In genomic region chr1:27869719-27870085, GRCh38 we compare ENCODE assay signal across 13 cellular contexts. TPM values are rescaled to one million over a fixed set of nuclear protein-coding genes. Genes with fewer than 3 reads are reported as not detected.
DNase-seq lines count a peak whose midpoint lies in the region; ATAC-seq and TF ChIP-seq lines count a peak whose summit lies in the region.
"Had no signal": no experiment of that assay in that cellular context is flagged by ENCODE, and none has a peak within 500 bp of the region (broad histone marks: within the 10 kb centered on the region; RNA-seq: fewer than 3 reads in every experiment).

No MANE protein-coding gene starts in this region.

- H3K9me3 Mint-ChIP-seq in CD8-positive, alpha-beta T cell, result no peaks in the 10 kb centered on the region
- no peaks in the 10 kb centered on the region for H3K9me3 Mint-ChIP-seq in activated naive CD8-positive, alpha-beta T cell treated with anti-CD3 and anti-CD28 coated beads, Interleukin-2, amount 50 U/mL, for 24 hours
- H3K9me3 Mint-ChIP-seq: neural progenitor cell had no signal

- H3K27ac Mint-ChIP-seq in CD8-positive, alpha-beta T cell, result peak overlapping the region; percentile 93
- peak overlapping the region; percentile 90 for H3K27ac Mint-ChIP-seq in activated naive CD8-positive, alpha-beta T cell treated with anti-CD3 and anti-CD28 coated beads, Interleukin-2, amount 50 U/mL, for 24 hours
- H3K27ac Mint-ChIP-seq: neural progenitor cell had no signal

- POLR2A ChIA-PET in CD8-positive, alpha-beta T cell (lab: Charles Lee), result interaction anchor here (0.6 to 1.6 kb wide), 5 partner anchors 8 to 112 kb away, joined by 3 to 4 read pairs (median 3); partner anchors contain the start of gene PPP1R8

- no peaks in the 10 kb centered on the region for H3K27me3 ChIP-seq in CD8-positive, alpha-beta T cell (ENCODE audit: insufficient read depth, low read length)
- H3K27me3 ChIP-seq in Karpas-422 (ENCODE audit: low read length) (peaks cover 3% of the 10 kb centered on the region; the same call in 1 of the 2 replicates), neutrophil (no peaks in the 10 kb centered on the region)
- H3K27me3 ChIP-seq: esophagus squamous epithelium had no signal

- no peak for TF ChIP-seq CTCF in CD8-positive, alpha-beta T cell (IDR thresholded peaks at IDR 0.05)
- TF ChIP-seq CTCF in neutrophil (IDR thresholded peaks at IDR 0.05), result no peak
- TF ChIP-seq CTCF in coronary artery (IDR thresholded peaks at IDR 0.05), result no peak

- peaks cover 7% of the 10 kb centered on the region for H3K36me3 Mint-ChIP-seq in CD8-positive, alpha-beta T cell
- no peaks in the 10 kb centered on the region for H3K36me3 Mint-ChIP-seq in activated naive CD8-positive, alpha-beta T cell treated with anti-CD3 and anti-CD28 coated beads, Interleukin-2, amount 50 U/mL, for 24 hours (ENCODE audit: low read depth)
- H3K36me3 Mint-ChIP-seq: neural progenitor cell had no signal

- no peaks in the 10 kb centered on the region for H3K27me3 Mint-ChIP-seq in CD8-positive, alpha-beta T cell (ENCODE audit: low read depth)
- H3K27me3 Mint-ChIP-seq in activated naive CD8-positive, alpha-beta T cell treated with anti-CD3 and anti-CD28 coated beads, Interleukin-2, amount 50 U/mL, for 24 hours, result no peaks in the 10 kb centered on the region

- no peaks in the 10 kb centered on the region for H4K20me1 ChIP-seq in Karpas-422 (ENCODE audit: insufficient read depth, low read depth, low read length)

- H3K4me1 Mint-ChIP-seq in CD8-positive, alpha-beta T cell (ENCODE audit: low read depth), result peaks cover 40% of the 10 kb centered on the region
- peaks cover 58% of the 10 kb centered on the region for H3K4me1 Mint-ChIP-seq in activated naive CD8-positive, alpha-beta T cell treated with anti-CD3 and anti-CD28 coated beads, Interleukin-2, amount 50 U/mL, for 24 hours

- no peaks in the 10 kb centered on the region for H3K79me2 ChIP-seq in Karpas-422 (ENCODE audit: low read length)

- peak overlapping the region; percentile 50 for H3K4me3 ChIP-seq in CD8-positive, alpha-beta T cell (ENCODE audit: low read depth, low read length)
- H3K4me3 ChIP-seq in Karpas-422 (ENCODE audit: low read length) (peak overlapping the region; percentile 59), neutrophil (ENCODE audit: low read depth in 1 of 2, low read length in 1 of 2) (peak overlapping the region; percentile 44 to 45), coronary artery (no peak overlapping the region)
- H3K4me3 ChIP-seq: cardiac muscle cell, neural progenitor cell had no signal

- H3K9me2 ChIP-seq in Karpas-422 (replicated peaks; ENCODE audit: insufficient read depth, low read length), result no peaks in the 10 kb centered on the region

- H3K4me1 ChIP-seq in CD8-positive, alpha-beta T cell (ENCODE audit: insufficient read depth, low read length), result peaks cover 42% of the 10 kb centered on the region
- peaks cover 26% of the 10 kb centered on the region for H3K4me1 ChIP-seq in Karpas-422 (ENCODE audit: low read length)
- H3K4me1 ChIP-seq in neutrophil (ENCODE audit: control insufficient read depth in 1 of 2, insufficient read depth in 1 of 2, low read depth in 1 of 2, low read length in 1 of 2), result peaks cover 74 to 80% of the 10 kb centered on the region in 2 experiments
- H3K4me1 ChIP-seq: neural progenitor cell had no signal

- H3K36me3 ChIP-seq in CD8-positive, alpha-beta T cell (ENCODE audit: insufficient read depth, low read length), result no peaks in the 10 kb centered on the region
- no peaks in the 10 kb centered on the region for H3K36me3 ChIP-seq in Karpas-422 (ENCODE audit: insufficient read depth, low read length)
- H3K36me3 ChIP-seq in neutrophil, result peaks cover 8% of the 10 kb centered on the region
- H3K36me3 ChIP-seq: cardiac muscle cell, esophagus squamous epithelium, neural progenitor cell had no signal

- H3K4me2 ChIP-seq in Karpas-422 (ENCODE audit: low read depth, low read length, poor library complexity, severe bottlenecking), result peak overlapping the region; percentile 73
- H3K4me2 ChIP-seq: neural progenitor cell had no signal

- H2AFZ ChIP-seq in Karpas-422 (ENCODE audit: low read length), result peak overlapping the region; percentile 87

- peak overlapping the region; percentile 36 for H3K27ac ChIP-seq in CD8-positive, alpha-beta T cell (ENCODE audit: low read depth, low read length)
- H3K27ac ChIP-seq in Karpas-422 (ENCODE audit: low read length) (no peak overlapping the region), neutrophil (peak overlapping the region; percentile 97), coronary artery (peak overlapping the region in 1 of 2 donors; percentile 56)
- H3K27ac ChIP-seq: cardiac muscle cell, neural progenitor cell had no signal

- intact Hi-C loops in CD8-positive, alpha-beta T cell (cut with DNase I, micrococcal nuclease), result loop anchor here (1.0 to 5.0 kb wide), 4 partner anchors 37 to 219 kb away; partner anchors contain the start of genes EYA3 (in 2 of the 2) and PPP1R8 (in 2 of the 2)

- H3K4me3 Mint-ChIP-seq in CD8-positive, alpha-beta T cell, result peak overlapping the region; percentile 80
- H3K4me3 Mint-ChIP-seq in activated naive CD8-positive, alpha-beta T cell treated with anti-CD3 and anti-CD28 coated beads, Interleukin-2, amount 50 U/mL, for 24 hours, result peak overlapping the region; percentile 64
- H3K4me3 Mint-ChIP-seq: neural progenitor cell had no signal

- H3K9me3 ChIP-seq in CD8-positive, alpha-beta T cell (ENCODE audit: low read length), result no peaks in the 10 kb centered on the region
- H3K9me3 ChIP-seq in Karpas-422 (ENCODE audit: low read length), result no peaks in the 10 kb centered on the region
- no peaks in the 10 kb centered on the region for H3K9me3 ChIP-seq in neutrophil
- H3K9me3 ChIP-seq: esophagus squamous epithelium had no signal

- CTCF ChIA-PET in CD8-positive, alpha-beta T cell (lab: Charles Lee), result interaction anchor here (0.6 to 1.8 kb wide), 3 partner anchors 12 to 408 kb away, joined by 3 to 9 read pairs (median 3); no protein-coding TSS in a partner anchor

- no peak for DNase-seq in CD8-positive, alpha-beta T cell
- DNase-seq in Karpas-422 (no peak), islet precursor cell (no peak), coronary artery (ENCODE audit: low spot score) (no peak)
- no peak for DNase-seq in activated naive CD8-positive, alpha-beta T cell treated with anti-CD3 and anti-CD28 coated beads, Interleukin-2, amount 50 U/mL, for 24 hours
- DNase-seq: esophagus squamous epithelium, NCI-H187, NCI-H748 treated with DMSO at 0.1 percent for 48 hours had no signal

- ATAC-seq in CD8-positive, alpha-beta T cell, result no peak
- no peak for ATAC-seq in activated naive CD8-positive, alpha-beta T cell treated with anti-CD3 and anti-CD28 coated beads, Interleukin-2, amount 50 U/mL, for 24 hours
- ATAC-seq in GM21423 (IDR thresholded peaks at IDR 0.05; ENCODE audit: unreplicated experiment) (no peak), GM21825 (IDR thresholded peaks at IDR 0.05; ENCODE audit: unreplicated experiment) (no peak)

- peak overlapping the region; percentile 57 for H3K9ac ChIP-seq in Karpas-422 (ENCODE audit: low read length)
- H3K9ac ChIP-seq: neural progenitor cell had no signal

RNA-seq across cellular contexts. Expression of gene THEMIS2, which starts 2.6 kb away (rescaled TPM):
- total RNA-seq in CD8-positive, alpha-beta T cell, result 10 to 100 TPM; 13.4 to 15.2 TPM
- 8.7 and 9.2 TPM in 2 replicates for total RNA-seq in Karpas-422 (2014; rRNA removed; shearing (Covaris generic); ENCODE audit: low replicate concordance)

RNA-seq across cellular contexts. Expression of gene PPP1R8, which starts 39.1 kb away (rescaled TPM):
- 10 to 100 TPM; 24.9 to 25.3 TPM for total RNA-seq in CD8-positive, alpha-beta T cell
- total RNA-seq in Karpas-422 (2014; rRNA removed; shearing (Covaris generic); ENCODE audit: low replicate concordance), result 38.3 and 48.1 TPM in 2 replicates

RNA-seq across cellular contexts. Expression of gene RPA2, which starts 44.7 kb away (rescaled TPM):
- total RNA-seq in CD8-positive, alpha-beta T cell, result 10 to 100 TPM; 10.7 to 12.5 TPM
- 67.0 and 72.5 TPM in 2 replicates for total RNA-seq in Karpas-422 (2014; rRNA removed; shearing (Covaris generic); ENCODE audit: low replicate concordance)
